ENCODE assay signal across 1 cellular context in genomic region chr4:48778431-48779094, GRCh38.
TF ChIP-seq lines count a peak whose summit lies in the region.

No MANE protein-coding gene starts in this region.

TF ChIP-seq in SK-N-SH treated with all-trans-retinoic acid at 6 μM for 48 hours, 23 proteins besides CTCF, POLR2A, EP300 and RAD21 (continued from another document):
- TF ChIP-seq ZFP3 (CRISPR knock-in tag; IDR thresholded peaks at IDR 0.05) (no peak), SNAI2 (CRISPR knock-in tag; IDR thresholded peaks at IDR 0.05) (no peak), POU6F1 (CRISPR knock-in tag; IDR thresholded peaks at IDR 0.05; ENCODE audit: borderline replicate concordance, low read depth) (no peak), ISL1 (CRISPR knock-in tag; IDR thresholded peaks at IDR 0.05) (no peak), ZFP30 (CRISPR knock-in tag; IDR thresholded peaks at IDR 0.05) (no peak), CSRNP3 (CRISPR knock-in tag; IDR thresholded peaks at IDR 0.05) (no peak), GLIS3 (CRISPR knock-in tag; IDR thresholded peaks at IDR 0.05) (no peak)
